26 cellular contexts compared by ENCODE assay signal in genomic region chr10:6753644-6754043, GRCh38.
DNase-seq lines count a peak whose midpoint lies in the region; ATAC-seq and TF ChIP-seq lines count a peak whose summit lies in the region.
"Had no signal": no experiment of that assay in that cellular context is flagged by ENCODE, and none has a peak within 500 bp of the region (broad histone marks: within the 10 kb centered on the region; RNA-seq: fewer than 3 reads in every experiment).

No MANE protein-coding gene starts in this region.

- POLR2A ChIA-PET in WTC11 (lab: Charles Lee): no interaction called here

- peaks cover 9% of the 10 kb centered on the region for H3K36me3 Mint-ChIP-seq in WTC11
- H3K36me3 Mint-ChIP-seq: CD8-positive, alpha-beta memory T cell had no signal

- intact Hi-C loops in psoas muscle (cut with DNase I): no loop called here

- H3K36me3 ChIP-seq in psoas muscle (ENCODE audit: insufficient read depth in 1 of 2, low read depth in 1 of 2): no peaks in the 10 kb centered on the region
- H3K36me3 ChIP-seq: SJCRH30 had no signal

- 19 to 29% (median 22%) methylated on average over 10 of the region's 10 CpGs for WGBS in psoas muscle, 3 donors

- H3K27me3 ChIP-seq in psoas muscle (ENCODE audit: insufficient read depth in 3 of 3, low read length in 2 of 3): no peaks in the 10 kb centered on the region
- H3K27me3 ChIP-seq: SJCRH30 had no signal

- H3K4me1 Mint-ChIP-seq in WTC11: peaks cover 56% of the 10 kb centered on the region
- H3K4me1 Mint-ChIP-seq: CD8-positive, alpha-beta memory T cell had no signal

- H3K27ac ChIP-seq in psoas muscle: no peak overlapping the region
- H3K27ac ChIP-seq: GM23248, SJCRH30 had no signal

- H3K27ac Mint-ChIP-seq in WTC11: no peak overlapping the region
- H3K27ac Mint-ChIP-seq: HFFc6 had no signal

- H3K27me3 Mint-ChIP-seq in WTC11 (ENCODE audit: low read depth): peaks cover 33% of the 10 kb centered on the region

- TF ChIP-seq CTCF in WTC11 (IDR thresholded peaks at IDR 0.05) (no peak), psoas muscle (IDR thresholded peaks at IDR 0.05) (peak; percentile 29)

- H3K4me3 ChIP-seq in psoas muscle: no peak overlapping the region
- H3K4me3 ChIP-seq: GM23248, SJCRH30 had no signal

- CTCF ChIA-PET in WTC11 (lab: Charles Lee): no interaction called here

- peaks cover 25% of the 10 kb centered on the region for H3K4me1 ChIP-seq in psoas muscle
- H3K4me1 ChIP-seq: SJCRH30 had no signal

- no peaks in the 10 kb centered on the region for H3K9me3 ChIP-seq in psoas muscle
- H3K9me3 ChIP-seq: SJCRH30 had no signal

- peaks cover 23% of the 10 kb centered on the region for H3K9me3 Mint-ChIP-seq in WTC11
- H3K9me3 Mint-ChIP-seq: CD8-positive, alpha-beta memory T cell; HFFc6 had no signal

- peak; percentile 18 for DNase-seq in ELF-1 (ENCODE audit: low read depth, low spot score)
- peak; percentile 58 for DNase-seq in WTC11 (ENCODE audit: low spot score)
- DNase-seq in iPS-NIHi7 (ENCODE audit: extremely low spot score): peak; percentile 56
- peak; percentile 51 to 84 for DNase-seq in psoas muscle
- no peak for DNase-seq in T-helper 2 cell
- DNase-seq in NCI-H1092 treated with DMSO at 0.1 percent for 48 hours (lab: John Stamatoyannopoulos, UW): no peak
- no peak for DNase-seq in NCI-H82 (lab: John Stamatoyannopoulos, UW)
- DNase-seq: 8988T; AML-193; C1 segment of cervical spinal cord; Calu3; CD8-positive, alpha-beta memory T cell; DMS153; GM23248; HFFc6; KBM-7; MM.1S; NCI-H1048; NCI-H1436; NCI-H1930; NCI-H226; NCI-H510A treated with DMSO at 0.1 percent for 48 hours; NCI-H748 treated with DMSO at 0.1 percent for 48 hours; SJCRH30 had no signal

- peak; percentile 91 for ATAC-seq in WTC11
- peak; percentile 90 to 94 (median 94) for ATAC-seq in psoas muscle
- ATAC-seq: HepG2, Panc1 had no signal

- H3K4me3 Mint-ChIP-seq in WTC11: no peak overlapping the region
- H3K4me3 Mint-ChIP-seq: CD8-positive, alpha-beta memory T cell; HFFc6 had no signal

TF ChIP-seq in WTC11, 78 proteins besides CTCF, POLR2A, EP300 and RAD21:
- TF ChIP-seq ZNF138 (CRISPR knock-in tag; conservative IDR thresholded peaks at IDR 0.05): no peak

Comparison
In these comparisons a context has a peak if more than half of its experiments do, and no peak if none do; other contexts are left out.
1. DNase-seq: peak in ELF-1 (single experiment), WTC11 (single experiment), iPS-NIHi7 (single experiment) and psoas muscle (2 of 2); none in T-helper 2 cell (0 of 5), NCI-H1092 treated with DMSO at 0.1 percent for 48 hours (single experiment) and NCI-H82 (single experiment).